ENCODE assay signal across 2 cellular contexts in genomic region chr19:7772752-7773291, GRCh38.
TF ChIP-seq lines count a peak whose summit lies in the region.

No MANE protein-coding gene starts in this region.

TF ChIP-seq in GM12878, 131 proteins besides CTCF, POLR2A, EP300 and RAD21 (continues in another document):
- TF ChIP-seq USF2 (IDR thresholded peaks at IDR 0.05; ENCODE audit: borderline replicate concordance, low read depth, low read length) (no peak), MYC (IDR thresholded peaks at IDR 0.05; ENCODE audit: insufficient read depth, insufficient read length, insufficient replicate concordance, low read length, severe bottlenecking) (no peak), ZBTB11 (CRISPR knock-in tag; IDR thresholded peaks at IDR 0.05) (no peak), JUND (IDR thresholded peaks at IDR 0.05; ENCODE audit: low read depth, low read length) (no peak), JUNB (IDR thresholded peaks at IDR 0.05) (peak; percentile 55), IRF3 (IDR thresholded peaks at IDR 0.05) (no peak), RB1 (IDR thresholded peaks at IDR 0.05; ENCODE audit: borderline replicate concordance) (no peak), KLF5 (IDR thresholded peaks at IDR 0.05; ENCODE audit: partially characterized antibody) (no peak), HDAC6 (IDR thresholded peaks at IDR 0.05; ENCODE audit: unreplicated experiment) (no peak), EGR1 (IDR thresholded peaks at IDR 0.05; ENCODE audit: borderline replicate concordance in 1 of 2, low read depth in 2 of 2, low read length in 2 of 2) (no peak), KAT2A (conservative IDR thresholded peaks at IDR 0.05; ENCODE audit: control insufficient read depth, low read depth, low read length) (no peak), GATAD2B (conservative IDR thresholded peaks at IDR 0.05; ENCODE audit: low read depth) (peak; percentile 70; the same call in 1 of the 2 replicates), SUZ12 (IDR thresholded peaks at IDR 0.05; ENCODE audit: unreplicated experiment) (no peak), YBX1 (IDR thresholded peaks at IDR 0.05) (no peak), RBBP5 (conservative IDR thresholded peaks at IDR 0.05) (no peak), BACH1 (IDR thresholded peaks at IDR 0.05; ENCODE audit: borderline replicate concordance) (peak; percentile 71; the same call in 1 of the 2 replicates), NFIC (IDR thresholded peaks at IDR 0.05; ENCODE audit: low read depth, low read length) (peak; percentile 65), TCF3 (IDR thresholded peaks at IDR 0.05; ENCODE audit: borderline replicate concordance, insufficient read depth, low read depth, low read length) (no peak), NBN (IDR thresholded peaks at IDR 0.05) (peak; percentile 87), REST (IDR thresholded peaks at IDR 0.05; ENCODE audit: low read depth, low read length) (no peak), ATF7 (IDR thresholded peaks at IDR 0.05; ENCODE audit: low read depth) (peak; percentile 89), ZNF384 (IDR thresholded peaks at IDR 0.05; ENCODE audit: borderline replicate concordance, low read depth, low read length) (no peak), MXI1 (IDR thresholded peaks at IDR 0.05; ENCODE audit: low read depth, low read length) (no peak)

TF ChIP-seq in HEK293T, 16 proteins besides CTCF, POLR2A, EP300 and RAD21:
- no peak for TF ChIP-seq ELF4 (IDR thresholded peaks at IDR 0.05)
